9 cellular contexts compared by ENCODE assay signal in genomic region chr1:150537732-150538684, GRCh38. TPM values are rescaled to one million over a fixed set of nuclear protein-coding genes. Genes with fewer than 3 reads are reported as not detected.
DNase-seq lines count a peak whose midpoint lies in the region; ATAC-seq and TF ChIP-seq lines count a peak whose summit lies in the region.
"Had no signal": no experiment of that assay in that cellular context is flagged by ENCODE, and none has a peak within 500 bp of the region (broad histone marks: within the 10 kb centered on the region; RNA-seq: fewer than 3 reads in every experiment).

No MANE protein-coding gene starts in this region.

- ATAC-seq in GM18519 (IDR thresholded peaks at IDR 0.05; ENCODE audit: low FRiP score, unreplicated experiment): no peak

- no peak overlapping the region for H3K4me3 ChIP-seq in epithelial cell of proximal tubule (ENCODE audit: low read depth, low read length)

- peak; percentile 25 for TF ChIP-seq CTCF in epithelial cell of proximal tubule (conservative IDR thresholded peaks at IDR 0.05; ENCODE audit: low read depth, low read length)
- TF ChIP-seq CTCF in GM13976 (IDR thresholded peaks at IDR 0.05; ENCODE audit: borderline replicate concordance, control extremely low read depth, extremely low read depth, insufficient read depth, missing control alignments): no peak

- in situ Hi-C loops in GM13976 (cut with MboI; ENCODE audit: low sequenced_read_pairs, unreplicated experiment): no loop called here

- peak; percentile 63 for DNase-seq in AG08396 (ENCODE audit: low spot score)
- DNase-seq in NCI-H226: peak; percentile 81
- no peak for DNase-seq in epithelial cell of proximal tubule (ENCODE audit: low read depth)
- peak; percentile 76 for DNase-seq in myocyte (ENCODE audit: low read depth)
- no peak for DNase-seq in GM13976 (ENCODE audit: low spot score)
- DNase-seq in NCI-H1436 (lab: John Stamatoyannopoulos, UW): no peak
- DNase-seq in cerebellar cortex (ENCODE audit: low spot score): no peak
- DNase-seq: erythroblast had no signal

RNA-seq across cellular contexts. Expression of gene ADAMTSL4, which starts 11.2 kb away (rescaled TPM):
- total RNA-seq in epithelial cell of proximal tubule (0.80 and 7.3 TPM in 2 replicates), myocyte (10.9 and 16.2 TPM in 2 replicates)
- polyA plus RNA-seq in myocyte (2012): 42.7 TPM

RNA-seq across cellular contexts. Expression of gene FALEC, which starts 22.5 kb away (rescaled TPM):
- total RNA-seq in epithelial cell of proximal tubule (not detected in 2 replicates), myocyte (not detected in 2 replicates)
- polyA plus RNA-seq in myocyte (2012): 0.93 TPM

RNA-seq across cellular contexts. Expression of gene ECM1, which starts 30.1 kb away (rescaled TPM):
- total RNA-seq in epithelial cell of proximal tubule (5.7 and 13.1 TPM in 2 replicates), myocyte (33.6 and 35.0 TPM in 2 replicates)
- 197 TPM for polyA plus RNA-seq in myocyte (2012)

RNA-seq across cellular contexts. Expression of gene MCL1, which starts 41.4 kb away (rescaled TPM):
- total RNA-seq in epithelial cell of proximal tubule (144 and 162 TPM in 2 replicates), myocyte (162 and 186 TPM in 2 replicates)
- polyA plus RNA-seq in myocyte (2012): 93.5 TPM

RNA-seq across cellular contexts. Expression of gene TARS2, which starts 50.8 kb away (rescaled TPM):
- total RNA-seq in epithelial cell of proximal tubule (20.5 and 23.9 TPM in 2 replicates), myocyte (17.7 and 19.2 TPM in 2 replicates)
- polyA plus RNA-seq in myocyte (2012): 22.3 TPM

Comparison
In these comparisons a context has a peak if more than half of its experiments do, and no peak if none do; other contexts are left out.
1. DNase-seq: peak in AG08396 (single experiment), NCI-H226 (single experiment) and myocyte (single experiment); none in epithelial cell of proximal tubule (single experiment), GM13976 (single experiment), NCI-H1436 (single experiment) and cerebellar cortex (single experiment).